Comparison of ENCODE assay signal across 7 cellular contexts in genomic region chr1:15788624-15789301, GRCh38. TPM values are rescaled to one million over a fixed set of nuclear protein-coding genes. Genes with fewer than 3 reads are reported as not detected.
A peak's percentile ranks its signal among the peaks of the same experiment; 100 is the strongest.
DNase-seq lines count a peak whose midpoint lies in the region; ATAC-seq, FAIRE-seq and TF ChIP-seq lines count a peak whose summit lies in the region.
"Had no signal": no experiment of that assay in that cellular context is flagged by ENCODE, and none has a peak within 500 bp of the region (broad histone marks: within the 10 kb centered on the region; RNA-seq: fewer than 3 reads in every experiment).

No MANE protein-coding gene starts in this region.

- peak overlapping the region; percentile 48; the same call in 1 of the 2 replicates for H2AFZ ChIP-seq in K562 (ENCODE audit: low read depth, low read length)

- peak overlapping the region in 2 of 3 experiments; percentile 11 to 25 for H3K27ac Mint-ChIP-seq in nephron

- H3K27me3 ChIP-seq in K562 (ENCODE audit: control insufficient read depth in 2 of 2, insufficient read depth in 2 of 2, low read length in 2 of 2): peaks cover 0 to 8% of the 10 kb centered on the region in 2 experiments; a peak in 2 of 5 replicates

- peak overlapping the region; percentile 31; the same call in 1 of the 3 replicates for H3K27ac ChIP-seq in K562 (ENCODE audit: extremely low read depth, low read depth, low read length)

- H4K20me1 ChIP-seq in K562 (replicated peaks; ENCODE audit: control insufficient read depth, insufficient read depth, low read length): no peaks in the 10 kb centered on the region

- H3K4me1 Mint-ChIP-seq in nephron: peaks cover 16% of the 10 kb centered on the region

- CTCF ChIA-PET in K562 (lab: Yijun Ruan, JAX; ENCODE audit: low intra/inter-chr PET ratio): no interaction called here

- no peaks in the 10 kb centered on the region for H3K9me3 ChIP-seq in K562 (replicated peaks; ENCODE audit: control insufficient read depth, insufficient read depth, low read depth, low read length)

- H3K4me3 ChIP-seq in K562: no peak overlapping the region

- no peaks in the 10 kb centered on the region for H3K36me3 ChIP-seq in K562 (ENCODE audit: control insufficient read depth, insufficient read depth, low read length)

- no peak overlapping the region; a peak in 1 of 4 replicates for H3K9ac ChIP-seq in K562 (ENCODE audit: insufficient read depth in 1 of 2, low read depth in 2 of 2, low read length in 2 of 2)

- ATAC-seq in K562: peak; percentile 11; the same call in 1 of the 3 replicates
- no peak for ATAC-seq in GM18873 (IDR thresholded peaks at IDR 0.05; ENCODE audit: low FRiP score, unreplicated experiment)

- FAIRE-seq in K562 (lab: Jason Lieb, UNC): peak; percentile 69

- H3K79me2 ChIP-seq in K562 (ENCODE audit: control insufficient read depth, insufficient read depth, low read length): no peaks in the 10 kb centered on the region

- no peak for TF ChIP-seq EP300 in K562 (IDR thresholded peaks at IDR 0.05; ENCODE audit: low read length)

- TF ChIP-seq CTCF in K562 (IDR thresholded peaks at IDR 0.05 in 2 of 3, conservative IDR thresholded peaks at IDR 0.05 in 1 of 3; ENCODE audit: insufficient read depth in 2 of 3, low read depth in 1 of 3, low read length in 3 of 3): no peak
- TF ChIP-seq CTCF in nephron (IDR thresholded peaks at IDR 0.05; ENCODE audit: unreplicated experiment in 3 of 3): no peak

- H3K4me1 ChIP-seq in K562 (replicated peaks in 1 of 2; ENCODE audit: control insufficient read depth in 2 of 2, insufficient read depth in 2 of 2, low read length in 2 of 2): peaks cover 11 to 19% of the 10 kb centered on the region in 2 experiments; a peak in 4 of 5 replicates

- no peaks in the 10 kb centered on the region for H3K9me3 Mint-ChIP-seq in nephron

- H3K36me3 Mint-ChIP-seq in nephron (ENCODE audit: low read depth): peaks cover 15% of the 10 kb centered on the region

- 19% methylated on average over 12 of the region's 13 CpGs for WGBS in K562 (ENCODE audit: insufficient coverage, low coverage, missing lambda C conversion rate)

- TF ChIP-seq POLR2A in K562 (conservative IDR thresholded peaks at IDR 0.05): no peak

- H3K9me1 ChIP-seq in K562 (ENCODE audit: control insufficient read depth, insufficient read depth, low read length): no peaks in the 10 kb centered on the region

- peak overlapping the region; percentile 29 for H3K4me2 ChIP-seq in K562 (ENCODE audit: insufficient read depth, low read length)

- peaks cover 4% of the 10 kb centered on the region for H3K27me3 Mint-ChIP-seq in nephron (ENCODE audit: low read depth)

- no peak overlapping the region for H3K4me3 Mint-ChIP-seq in nephron

- no peak for TF ChIP-seq RAD21 in K562 (CRISPR knock-in tag; conservative IDR thresholded peaks at IDR 0.05 in 1 of 2, IDR thresholded peaks at IDR 0.05 in 1 of 2)

- intact Hi-C loops in K562 (cut with micrococcal nuclease): no loop called here

- DNase-seq in HT1080 (ENCODE audit: low read depth): peak; percentile 76
- peak in 2 of 4 experiments; percentile 22 to 60 for DNase-seq in K562 (ENCODE audit: extremely low read depth in 1 of 4, low spot score in 3 of 4)
- no peak for DNase-seq in activated T-cell treated with anti-CD3 and anti-CD28 coated beads, Interleukin-2, amount 50 U/mL, for 1 hour
- no peak for DNase-seq in activated CD4-positive, alpha-beta T cell treated with anti-CD3 and anti-CD28 coated beads for 48 hours
- DNase-seq: NCI-H510A had no signal

- in situ Hi-C loops in K562 (cut with MboI): no loop called here

- BruUV-seq in K562 (replicated peaks; lab: Mats Ljungman, UMichigan): no TSS peak

- POLR2A ChIA-PET in K562 (lab: Yijun Ruan, JAX): interaction anchor here (0.6 to 1.3 kb wide), 6 partner anchors 11 to 129 kb away, joined by 3 to 4 read pairs (median 3); no protein-coding TSS in a partner anchor

RNA-seq across cellular contexts. Expression of gene UQCRHL, which starts 18.7 kb away (rescaled TPM):
- total RNA-seq in HT1080 (2014; rRNA removed; shearing (Covaris generic)): 12.4 and 31.0 TPM in 2 replicates
- polyA plus RNA-seq in HT1080 (2015; cell fraction: cytosol; rRNA removed): 4.0 and 6.9 TPM in 2 replicates
- polyA plus RNA-seq in HT1080 (2015; cell fraction: nucleus; rRNA removed): 0.84 and 1.4 TPM in 2 replicates
- 2.3 and 3.2 TPM in 2 replicates for total RNA-seq in K562 (2011; cell fraction: chromatin; rRNA removed; ENCODE audit: low replicate concordance)
- 2.8 TPM in 2 replicates for total RNA-seq in K562 (2011; cell fraction: nucleolus; rRNA removed)
- 4.1 and 4.2 TPM in 2 replicates for total RNA-seq in K562 (2011; cell fraction: nucleoplasm; rRNA removed)
- total RNA-seq in K562 (2014; rRNA removed) (40.7 and 76.9 TPM in 2 replicates), K562 (2014; rRNA removed; fragmentation: Illumina TruSeq; extraction: Trizol) (41.3 and 45.7 TPM in 2 replicates), K562 (2015; rRNA removed; fragmentation: Illumina TruSeq; extraction: Trizol) (19.4 and 21.8 TPM in 2 replicates), K562 (2021) (5.1 and 5.9 TPM in 2 replicates)
- polyA plus RNA-seq in K562 (2011; rRNA removed) (26.3 and 27.6 TPM in 2 replicates), K562 (2014; fragmentation: Illumina TruSeq; extraction: Trizol) (17.6 and 18.9 TPM in 2 replicates), K562 (2014; fragmentation: Nextera tagmentation; extraction: Ambion mirVana) (10 to 100 TPM; 20.4 to 25.8 TPM), K562 (2014; rRNA removed) (13.2 and 27.2 TPM in 2 replicates)
- 3.9 and 8.7 TPM in 2 replicates for polyA plus RNA-seq in K562 (2011; cell fraction: cytosol; rRNA removed)
- 2.2 and 6.0 TPM in 2 replicates for polyA plus RNA-seq in K562 (2011; cell fraction: nucleus; rRNA removed)
- 9.1 and 25.6 TPM in 2 replicates for polyA plus RNA-seq in K562 (2012)
- polyA minus RNA-seq in K562 (2011; rRNA and poly(A)+ RNA removed): 6.5 and 7.8 TPM in 2 replicates
- polyA minus RNA-seq in K562 (2011; cell fraction: cytosol; rRNA and poly(A)+ RNA removed): 9.1 and 15.2 TPM in 2 replicates
- 0.67 and 3.4 TPM in 2 replicates for polyA minus RNA-seq in K562 (2011; cell fraction: nucleus; rRNA and poly(A)+ RNA removed)

RNA-seq across cellular contexts. Expression of gene FBLIM1, which starts 30.2 kb away (rescaled TPM):
- total RNA-seq in HT1080 (2014; rRNA removed; shearing (Covaris generic)): 80.6 and 82.6 TPM in 2 replicates
- polyA plus RNA-seq in HT1080 (2015; cell fraction: cytosol; rRNA removed): 54.9 and 56.2 TPM in 2 replicates
- polyA plus RNA-seq in HT1080 (2015; cell fraction: nucleus; rRNA removed): 50.8 and 68.3 TPM in 2 replicates
- total RNA-seq in K562 (2011; cell fraction: chromatin; rRNA removed; ENCODE audit: low replicate concordance): 0.16 TPM in 1 of 2 replicates, not detected in the other
- total RNA-seq in K562 (2011; cell fraction: nucleolus; rRNA removed): 0.50 TPM in 1 of 2 replicates, not detected in the other
- 0.31 TPM in 1 of 2 replicates, not detected in the other for total RNA-seq in K562 (2011; cell fraction: nucleoplasm; rRNA removed)
- 0.04 TPM in 1 of 2 replicates, not detected in the other for total RNA-seq in K562 (2014; rRNA removed)
- total RNA-seq in K562 (2014; rRNA removed; fragmentation: Illumina TruSeq; extraction: Trizol): not detected in 2 replicates
- total RNA-seq in K562 (2015; rRNA removed; fragmentation: Illumina TruSeq; extraction: Trizol): not detected in 2 replicates
- total RNA-seq in K562 (2021): 0.18 and 0.24 TPM in 2 replicates
- 0.14 and 0.43 TPM in 2 replicates for polyA plus RNA-seq in K562 (2011; rRNA removed)
- polyA plus RNA-seq in K562 (2011; cell fraction: cytosol; rRNA removed): 0.09 and 0.63 TPM in 2 replicates
- 0.10 and 0.20 TPM in 2 replicates for polyA plus RNA-seq in K562 (2011; cell fraction: nucleus; rRNA removed)
- polyA plus RNA-seq in K562 (2012): 0.04 and 0.48 TPM in 2 replicates
- not detected in 2 replicates for polyA plus RNA-seq in K562 (2014; fragmentation: Illumina TruSeq; extraction: Trizol)
- not detected for polyA plus RNA-seq in K562 (2014; fragmentation: Nextera tagmentation; extraction: Ambion mirVana)
- not detected in 2 replicates for polyA plus RNA-seq in K562 (2014; rRNA removed)
- polyA minus RNA-seq in K562 (2011; rRNA and poly(A)+ RNA removed): 0.11 and 0.27 TPM in 2 replicates
- polyA minus RNA-seq in K562 (2011; cell fraction: cytosol; rRNA and poly(A)+ RNA removed): not detected in 2 replicates
- polyA minus RNA-seq in K562 (2011; cell fraction: nucleus; rRNA and poly(A)+ RNA removed): 0.56 TPM in 1 of 2 replicates, not detected in the other

RNA-seq across cellular contexts. Expression of gene TMEM82, which starts 46.5 kb away (rescaled TPM):
- total RNA-seq in HT1080 (2014; rRNA removed; shearing (Covaris generic)): not detected in 2 replicates
- polyA plus RNA-seq in HT1080 (2015; cell fraction: cytosol; rRNA removed): not detected in 2 replicates
- polyA plus RNA-seq in HT1080 (2015; cell fraction: nucleus; rRNA removed): not detected in 2 replicates
- total RNA-seq in K562 (2011; cell fraction: chromatin; rRNA removed; ENCODE audit: low replicate concordance): not detected in 2 replicates
- not detected in 2 replicates for total RNA-seq in K562 (2011; cell fraction: nucleolus; rRNA removed)
- total RNA-seq in K562 (2011; cell fraction: nucleoplasm; rRNA removed): not detected in 2 replicates
- total RNA-seq in K562 (2014; rRNA removed) (not detected in 2 replicates), K562 (2014; rRNA removed; fragmentation: Illumina TruSeq; extraction: Trizol) (not detected in 2 replicates), K562 (2015; rRNA removed; fragmentation: Illumina TruSeq; extraction: Trizol) (not detected in 2 replicates), K562 (2021) (not detected in 2 replicates)
- polyA plus RNA-seq in K562 (2011; rRNA removed) (not detected in 2 replicates), K562 (2014; fragmentation: Illumina TruSeq; extraction: Trizol) (not detected in 2 replicates), K562 (2014; fragmentation: Nextera tagmentation; extraction: Ambion mirVana) (not detected), K562 (2014; rRNA removed) (not detected in 2 replicates)
- not detected in 2 replicates for polyA plus RNA-seq in K562 (2011; cell fraction: cytosol; rRNA removed)
- polyA plus RNA-seq in K562 (2011; cell fraction: nucleus; rRNA removed): not detected in 2 replicates
- not detected in 2 replicates for polyA plus RNA-seq in K562 (2012)
- polyA minus RNA-seq in K562 (2011; rRNA and poly(A)+ RNA removed): not detected in 2 replicates
- polyA minus RNA-seq in K562 (2011; cell fraction: cytosol; rRNA and poly(A)+ RNA removed): not detected in 2 replicates
- not detected in 2 replicates for polyA minus RNA-seq in K562 (2011; cell fraction: nucleus; rRNA and poly(A)+ RNA removed)

RNA-seq across cellular contexts. Expression of gene SLC25A34, which starts 52.7 kb away (rescaled TPM):
- total RNA-seq in HT1080 (2014; rRNA removed; shearing (Covaris generic)): 0.07 and 0.16 TPM in 2 replicates
- 0.02 TPM in 1 of 2 replicates, not detected in the other for polyA plus RNA-seq in HT1080 (2015; cell fraction: cytosol; rRNA removed)
- 1.4 and 2.3 TPM in 2 replicates for polyA plus RNA-seq in HT1080 (2015; cell fraction: nucleus; rRNA removed)
- total RNA-seq in K562 (2011; cell fraction: chromatin; rRNA removed; ENCODE audit: low replicate concordance): 0.86 and 1.9 TPM in 2 replicates
- total RNA-seq in K562 (2011; cell fraction: nucleolus; rRNA removed): 1.1 and 1.8 TPM in 2 replicates
- total RNA-seq in K562 (2011; cell fraction: nucleoplasm; rRNA removed): 1.1 and 1.6 TPM in 2 replicates
- total RNA-seq in K562 (2014; rRNA removed): 0.41 and 0.78 TPM in 2 replicates
- total RNA-seq in K562 (2014; rRNA removed; fragmentation: Illumina TruSeq; extraction: Trizol): 0.06 and 0.11 TPM in 2 replicates
- total RNA-seq in K562 (2015; rRNA removed; fragmentation: Illumina TruSeq; extraction: Trizol): 0.26 and 0.43 TPM in 2 replicates
- total RNA-seq in K562 (2021): 0.13 and 0.16 TPM in 2 replicates
- polyA plus RNA-seq in K562 (2011; rRNA removed): 0.24 and 0.31 TPM in 2 replicates
- 0.18 and 0.34 TPM in 2 replicates for polyA plus RNA-seq in K562 (2011; cell fraction: cytosol; rRNA removed)
- polyA plus RNA-seq in K562 (2011; cell fraction: nucleus; rRNA removed): 0.94 and 1.9 TPM in 2 replicates
- 0.25 and 0.55 TPM in 2 replicates for polyA plus RNA-seq in K562 (2012)
- 0.16 and 0.21 TPM in 2 replicates for polyA plus RNA-seq in K562 (2014; fragmentation: Illumina TruSeq; extraction: Trizol)
- under 1 TPM; 0.01 to 0.03 TPM for polyA plus RNA-seq in K562 (2014; fragmentation: Nextera tagmentation; extraction: Ambion mirVana)
- polyA plus RNA-seq in K562 (2014; rRNA removed): 0.22 and 0.57 TPM in 2 replicates
- polyA minus RNA-seq in K562 (2011; rRNA and poly(A)+ RNA removed): 0.12 and 0.35 TPM in 2 replicates
- not detected in 2 replicates for polyA minus RNA-seq in K562 (2011; cell fraction: cytosol; rRNA and poly(A)+ RNA removed)
- polyA minus RNA-seq in K562 (2011; cell fraction: nucleus; rRNA and poly(A)+ RNA removed): 0.40 and 0.78 TPM in 2 replicates

RNA-seq across cellular contexts. Expression of gene SPEN, which starts 58.7 kb away (rescaled TPM):
- 13.7 and 15.3 TPM in 2 replicates for total RNA-seq in HT1080 (2014; rRNA removed; shearing (Covaris generic))
- polyA plus RNA-seq in HT1080 (2015; cell fraction: cytosol; rRNA removed): 10.3 and 11.1 TPM in 2 replicates
- polyA plus RNA-seq in HT1080 (2015; cell fraction: nucleus; rRNA removed): 31.5 and 32.8 TPM in 2 replicates
- 154 and 372 TPM in 2 replicates for total RNA-seq in K562 (2011; cell fraction: chromatin; rRNA removed; ENCODE audit: low replicate concordance)
- total RNA-seq in K562 (2011; cell fraction: nucleolus; rRNA removed): 64.2 and 82.1 TPM in 2 replicates
- total RNA-seq in K562 (2011; cell fraction: nucleoplasm; rRNA removed): 125 and 165 TPM in 2 replicates
- total RNA-seq in K562 (2014; rRNA removed) (27.2 and 27.8 TPM in 2 replicates), K562 (2014; rRNA removed; fragmentation: Illumina TruSeq; extraction: Trizol) (29.9 and 36.1 TPM in 2 replicates), K562 (2015; rRNA removed; fragmentation: Illumina TruSeq; extraction: Trizol) (24.5 and 29.1 TPM in 2 replicates), K562 (2021) (72.1 and 80.2 TPM in 2 replicates)
- polyA plus RNA-seq in K562 (2011; rRNA removed) (11.9 and 16.4 TPM in 2 replicates), K562 (2014; fragmentation: Illumina TruSeq; extraction: Trizol) (87.5 and 87.6 TPM in 2 replicates), K562 (2014; fragmentation: Nextera tagmentation; extraction: Ambion mirVana) (10 to 100 TPM in 1 of 2 experiments, 1 to 10 TPM in 1; 5.7 to 13.1 TPM), K562 (2014; rRNA removed) (31.9 and 34.6 TPM in 2 replicates)
- 9.5 and 13.0 TPM in 2 replicates for polyA plus RNA-seq in K562 (2011; cell fraction: cytosol; rRNA removed)
- 46.3 and 63.2 TPM in 2 replicates for polyA plus RNA-seq in K562 (2011; cell fraction: nucleus; rRNA removed)
- polyA plus RNA-seq in K562 (2012): 54.0 and 72.6 TPM in 2 replicates
- 52.8 and 75.1 TPM in 2 replicates for polyA minus RNA-seq in K562 (2011; rRNA and poly(A)+ RNA removed)
- 38.6 and 44.5 TPM in 2 replicates for polyA minus RNA-seq in K562 (2011; cell fraction: cytosol; rRNA and poly(A)+ RNA removed)
- polyA minus RNA-seq in K562 (2011; cell fraction: nucleus; rRNA and poly(A)+ RNA removed): 32.0 and 67.9 TPM in 2 replicates

Comparison
In these comparisons a context has a peak if more than half of its experiments do, and no peak if none do; other contexts are left out.
1. RNA of gene FBLIM1, which starts 30.2 kb away (total RNA-seq): 80.6 to 82.6 TPM in HT1080; 0.04 to 0.50 TPM in K562; every median in the first group is over 10 times any median in the second.